ENCODE assay signal across 8 cellular contexts in genomic region chr1:118988186-118989005, GRCh38. TPM values are rescaled to one million over a fixed set of nuclear protein-coding genes. Genes with fewer than 3 reads are reported as not detected.
DNase-seq lines count a peak whose midpoint lies in the region; ATAC-seq and TF ChIP-seq lines count a peak whose summit lies in the region.

Gene TBX15, minus strand, starts transcription at chr1:118988343. Its CDS starts 548 bp downstream, at chr1:118987795.

- BruUV-seq in Caco-2 (replicated peaks; lab: Mats Ljungman, UMichigan), result no TSS peak

- no peak for TF ChIP-seq CTCF in Caco-2 (IDR thresholded peaks at IDR 0.05; ENCODE audit: insufficient read depth in 1 of 2, low read depth in 1 of 2, low read length in 1 of 2, severe bottlenecking in 1 of 2, unreplicated experiment in 1 of 2)

- H3K36me3 Mint-ChIP-seq in activated naive CD8-positive, alpha-beta T cell, result peaks cover 2% of the 10 kb centered on the region
- peaks cover 4% of the 10 kb centered on the region for H3K36me3 Mint-ChIP-seq in activated T-helper 1 cell treated with anti-CD3 and anti-CD28 coated beads, Interleukin-12 subunit alpha, Interleukin-12 subunit beta, Interleukin-2, Interleukin-4 antibody, amounts not matched to agents 30 ng/mL and 10 ng/mL and 1 ng/mL, durations not matched to agents 14 hours and 24 hours and 36 hours (ENCODE audit: low read depth)
- H3K36me3 Mint-ChIP-seq in Caco-2 (ENCODE audit: insufficient read depth, unreplicated experiment), result no peaks in the 10 kb centered on the region

- CTCF ChIA-PET in Caco-2 (lab: Charles Lee), result no interaction called here

- peak within 1 kb of the TSS; percentile 89 for H3K9ac ChIP-seq in ES-I3 (ENCODE audit: low read depth, low read length)

- peaks cover 58% of the 10 kb centered on the region for H3K27me3 Mint-ChIP-seq in activated naive CD8-positive, alpha-beta T cell
- peaks cover 84% of the 10 kb centered on the region for H3K27me3 Mint-ChIP-seq in activated T-helper 1 cell treated with anti-CD3 and anti-CD28 coated beads, Interleukin-12 subunit alpha, Interleukin-12 subunit beta, Interleukin-2, Interleukin-4 antibody, amounts not matched to agents 30 ng/mL and 10 ng/mL and 1 ng/mL, durations not matched to agents 14 hours and 24 hours and 36 hours (ENCODE audit: insufficient read depth)
- no peaks in the 10 kb centered on the region for H3K27me3 Mint-ChIP-seq in Caco-2 (ENCODE audit: insufficient read depth, unreplicated experiment)

- H3K36me3 ChIP-seq in ES-I3 (ENCODE audit: insufficient read depth, low read length), result no peaks in the 10 kb centered on the region
- H3K36me3 ChIP-seq in Caco-2 (ENCODE audit: control insufficient read depth, insufficient read depth, low read length), result no peaks in the 10 kb centered on the region

- H3K27me3 ChIP-seq in Caco-2 (replicated peaks; ENCODE audit: control insufficient read depth, insufficient read depth, low read length), result no peaks in the 10 kb centered on the region

- no peak within 1 kb of the TSS for H3K4me3 ChIP-seq in Caco-2 (ENCODE audit: low read depth, low read length)

- POLR2A ChIA-PET in Caco-2 (lab: Charles Lee), result interaction anchor here (0.5 kb wide), 1 partner anchor 123 kb away, joined by 4 read pairs; no protein-coding TSS in a partner anchor

- peak within 1 kb of the TSS; percentile 63 for H3K4me3 Mint-ChIP-seq in activated naive CD8-positive, alpha-beta T cell
- H3K4me3 Mint-ChIP-seq in activated T-helper 1 cell treated with anti-CD3 and anti-CD28 coated beads, Interleukin-12 subunit alpha, Interleukin-12 subunit beta, Interleukin-2, Interleukin-4 antibody, amounts not matched to agents 30 ng/mL and 10 ng/mL and 1 ng/mL, durations not matched to agents 14 hours and 24 hours and 36 hours, result no peak within 1 kb of the TSS
- H3K4me3 Mint-ChIP-seq in Caco-2 (ENCODE audit: unreplicated experiment), result no peak within 1 kb of the TSS

- H3K4me1 ChIP-seq in ES-I3 (ENCODE audit: insufficient read depth, low read length) (no peaks in the 10 kb centered on the region), Caco-2 (no peaks in the 10 kb centered on the region)

- intact Hi-C loops in left ventricle myocardium superior (cut with micrococcal nuclease) (no loop called here), Caco-2 (cut with micrococcal nuclease; ENCODE audit: unreplicated experiment) (no loop called here)
- intact Hi-C loops in activated T-helper 1 cell treated with anti-CD3 and anti-CD28 coated beads, Interleukin-12 subunit alpha, Interleukin-12 subunit beta, Interleukin-2, Interleukin-4 antibody, amounts not matched to agents 30 ng/mL and 10 ng/mL and 1 ng/mL, durations not matched to agents 14 hours and 24 hours and 36 hours (cut with micrococcal nuclease), result loop anchor here (1.0 kb wide), 1 partner anchor 18 kb away; no protein-coding TSS in a partner anchor

- ATAC-seq in left ventricle myocardium superior, result peak; percentile 56
- no peak for ATAC-seq in GM21825 (IDR thresholded peaks at IDR 0.05; ENCODE audit: unreplicated experiment)

- H3K9me3 ChIP-seq in ES-I3 (ENCODE audit: control insufficient read depth, insufficient read depth, low read length), result no peaks in the 10 kb centered on the region
- H3K9me3 ChIP-seq in Caco-2, result no peaks in the 10 kb centered on the region

- no peaks in the 10 kb centered on the region for H3K9me3 Mint-ChIP-seq in activated naive CD8-positive, alpha-beta T cell (ENCODE audit: low read depth)
- H3K9me3 Mint-ChIP-seq in activated T-helper 1 cell treated with anti-CD3 and anti-CD28 coated beads, Interleukin-12 subunit alpha, Interleukin-12 subunit beta, Interleukin-2, Interleukin-4 antibody, amounts not matched to agents 30 ng/mL and 10 ng/mL and 1 ng/mL, durations not matched to agents 14 hours and 24 hours and 36 hours, result peaks cover 26% of the 10 kb centered on the region
- no peaks in the 10 kb centered on the region for H3K9me3 Mint-ChIP-seq in Caco-2 (ENCODE audit: unreplicated experiment)

- peaks cover 43% of the 10 kb centered on the region for H3K4me1 Mint-ChIP-seq in activated naive CD8-positive, alpha-beta T cell (ENCODE audit: low read depth)
- H3K4me1 Mint-ChIP-seq in activated T-helper 1 cell treated with anti-CD3 and anti-CD28 coated beads, Interleukin-12 subunit alpha, Interleukin-12 subunit beta, Interleukin-2, Interleukin-4 antibody, amounts not matched to agents 30 ng/mL and 10 ng/mL and 1 ng/mL, durations not matched to agents 14 hours and 24 hours and 36 hours (ENCODE audit: low read depth), result peaks cover 6% of the 10 kb centered on the region
- H3K4me1 Mint-ChIP-seq in Caco-2 (ENCODE audit: low read depth, unreplicated experiment), result no peaks in the 10 kb centered on the region

- DNase-seq in left ventricle myocardium superior (no peak), retina (peak; percentile 53), Caco-2 (no peak)
- no peak for DNase-seq in stimulated activated naive CD4-positive, alpha-beta T cell treated with Interleukin-2 at 50 U/mL for 16 hours (lab: John Stamatoyannopoulos, UW)
- no peak for DNase-seq in activated T-helper 1 cell treated with anti-CD3 and anti-CD28 coated beads, Interleukin-12 subunit alpha, Interleukin-12 subunit beta, Interleukin-2, Interleukin-4 antibody, amounts not matched to agents 30 ng/mL and 10 ng/mL and 1 ng/mL, durations not matched to agents 14 hours and 24 hours and 36 hours (ENCODE audit: low spot score)

- no peak within 1 kb of the TSS for H3K27ac Mint-ChIP-seq in activated naive CD8-positive, alpha-beta T cell
- H3K27ac Mint-ChIP-seq in activated T-helper 1 cell treated with anti-CD3 and anti-CD28 coated beads, Interleukin-12 subunit alpha, Interleukin-12 subunit beta, Interleukin-2, Interleukin-4 antibody, amounts not matched to agents 30 ng/mL and 10 ng/mL and 1 ng/mL, durations not matched to agents 14 hours and 24 hours and 36 hours, result no peak within 1 kb of the TSS
- no peak within 1 kb of the TSS for H3K27ac Mint-ChIP-seq in Caco-2 (ENCODE audit: unreplicated experiment)

RNA-seq across cellular contexts. Expression of gene TBX15, which starts in this region (rescaled TPM):
- total RNA-seq in left ventricle myocardium superior (0.64 TPM), Caco-2 (2022) (0.11 TPM in 1 of 2 replicates, not detected in the other)
- total RNA-seq in activated T-helper 1 cell treated with anti-CD3 and anti-CD28 coated beads, Interleukin-12 subunit alpha, Interleukin-12 subunit beta, Interleukin-2, Interleukin-4 antibody, amounts not matched to agents 30 ng/mL and 10 ng/mL and 1 ng/mL, durations not matched to agents 14 hours and 24 hours and 36 hours, result not detected in 2 replicates

Comparison
In these comparisons a context has a peak if more than half of its experiments do, and no peak if none do; other contexts are left out.
1. Peak in ATAC-seq in left ventricle myocardium superior; RNA of the gene not detected or under 1 TPM.